1 cellular context compared by ENCODE assay signal in the genomic region with DNA sequence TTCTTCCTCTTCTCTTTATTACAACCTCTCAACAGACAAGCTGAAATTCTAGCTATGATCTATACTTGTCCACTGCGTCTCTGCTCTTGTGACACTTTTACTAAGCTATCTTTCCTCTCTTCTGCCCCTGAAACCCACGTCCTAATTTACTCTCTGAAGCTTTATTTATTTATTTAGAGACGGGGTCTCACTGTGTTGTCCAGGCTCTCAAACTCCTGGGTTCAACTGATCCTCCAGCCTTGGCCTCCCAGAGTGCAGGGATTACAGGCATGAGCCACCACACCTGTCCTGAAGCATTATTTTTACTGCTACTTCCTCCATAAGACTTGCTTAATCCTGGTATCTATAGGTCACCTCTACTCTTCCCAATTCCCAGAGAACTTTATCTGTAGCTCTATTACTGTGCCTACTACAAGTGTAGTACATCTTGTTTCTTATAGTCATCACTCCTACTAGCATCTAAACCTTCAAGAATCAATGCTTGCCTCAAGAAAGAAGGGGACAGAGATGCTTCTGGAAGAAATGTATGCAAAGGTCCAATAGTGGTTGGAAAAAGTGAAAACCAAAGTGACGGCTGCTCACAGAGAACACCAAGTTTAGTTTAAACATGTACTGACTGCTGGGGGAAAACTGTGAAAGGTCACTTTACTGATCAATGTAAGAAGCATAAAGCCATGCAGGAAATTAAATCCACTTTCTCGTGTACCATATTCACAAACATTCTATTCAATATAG.
TF ChIP-seq lines count a peak whose summit lies in the region.

No MANE protein-coding gene starts in this region.

TF ChIP-seq in H1, 55 proteins besides CTCF, POLR2A, EP300 and RAD21 (continued from another document):
- TF ChIP-seq CBX8 (IDR thresholded peaks at IDR 0.05; ENCODE audit: borderline replicate concordance, low read depth, low read length) (no peak), RBBP5 (IDR thresholded peaks at IDR 0.05; ENCODE audit: borderline replicate concordance, low read depth, low read length) (no peak), RFX5 (IDR thresholded peaks at IDR 0.05; ENCODE audit: borderline replicate concordance, low read depth, low read length) (no peak), KDM1A (IDR thresholded peaks at IDR 0.05; ENCODE audit: borderline replicate concordance, low read length) (0 out of 2 replicates have a peak, but pooled peaks have one; percentile 49), EZH2 (IDR thresholded peaks at IDR 0.05; ENCODE audit: low read depth, low read length, severe bottlenecking) (no peak)
